In genomic region chr5:57209316-57210040, GRCh38 we compare ENCODE assay signal across 9 cellular contexts. TPM values are rescaled to one million over a fixed set of nuclear protein-coding genes. Genes with fewer than 3 reads are reported as not detected.
DNase-seq lines count a peak whose midpoint lies in the region; ATAC-seq and TF ChIP-seq lines count a peak whose summit lies in the region.
"Had no signal": no experiment of that assay in that cellular context is flagged by ENCODE, and none has a peak within 500 bp of the region (broad histone marks: within the 10 kb centered on the region; RNA-seq: fewer than 3 reads in every experiment).

No MANE protein-coding gene starts in this region.

- H3K4me3 Mint-ChIP-seq in activated naive CD8-positive, alpha-beta T cell treated with anti-CD3 and anti-CD28 coated beads, Interleukin-2, amount 10 ng/mL, durations not matched to agents 7 days and 5 days = no peak overlapping the region

- H3K4me1 Mint-ChIP-seq in activated naive CD8-positive, alpha-beta T cell treated with anti-CD3 and anti-CD28 coated beads, Interleukin-2, amount 10 ng/mL, durations not matched to agents 7 days and 5 days = peaks cover 37% of the 10 kb centered on the region

- H3K4me2 ChIP-seq in mesenchymal stem cell (ENCODE audit: low read length, poor library complexity, severe bottlenecking) (no peak overlapping the region), Karpas-422 (ENCODE audit: low read depth, low read length, poor library complexity, severe bottlenecking) (no peak overlapping the region)

- H3K27me3 Mint-ChIP-seq in activated naive CD8-positive, alpha-beta T cell treated with anti-CD3 and anti-CD28 coated beads, Interleukin-2, amount 10 ng/mL, durations not matched to agents 7 days and 5 days = no peaks in the 10 kb centered on the region

- TF ChIP-seq CTCF in RWPE1 (conservative IDR thresholded peaks at IDR 0.05; ENCODE audit: low read depth) = no peak

- H3K4me1 ChIP-seq in mesenchymal stem cell (ENCODE audit: control insufficient read depth, insufficient read depth, low read depth, low read length) (peaks cover 2% of the 10 kb centered on the region), Karpas-422 (ENCODE audit: low read length) (peaks cover 24% of the 10 kb centered on the region)

- no peak overlapping the region for H2BK12ac ChIP-seq in mesenchymal stem cell (ENCODE audit: low read length in 2 of 2)

- 75% methylated on average over 2 of the region's 2 CpGs for WGBS in mesenchymal stem cell

- H3K36me3 Mint-ChIP-seq in activated naive CD8-positive, alpha-beta T cell treated with anti-CD3 and anti-CD28 coated beads, Interleukin-2, amount 10 ng/mL, durations not matched to agents 7 days and 5 days = peaks cover 25% of the 10 kb centered on the region

- H4K91ac ChIP-seq in mesenchymal stem cell (ENCODE audit: low read length) = no peak overlapping the region

- peaks cover 100% of the 10 kb centered on the region for H3K79me2 ChIP-seq in Karpas-422 (ENCODE audit: low read length)

- H3K9ac ChIP-seq in mesenchymal stem cell (ENCODE audit: low read length) = peak overlapping the region; percentile 3
- H3K9ac ChIP-seq in Karpas-422 (ENCODE audit: low read length) = no peak overlapping the region

- H3K4ac ChIP-seq in mesenchymal stem cell (ENCODE audit: low read depth in 1 of 2, low read length in 2 of 2) = no peak overlapping the region

- H3K9me2 ChIP-seq in Karpas-422 (replicated peaks; ENCODE audit: insufficient read depth, low read length) = no peaks in the 10 kb centered on the region

- no peaks in the 10 kb centered on the region for H3K79me1 ChIP-seq in mesenchymal stem cell (replicated peaks; ENCODE audit: low read length, poor library complexity, severe bottlenecking)

- H3K36me3 ChIP-seq in mesenchymal stem cell (ENCODE audit: control insufficient read depth in 1 of 2, insufficient read depth in 2 of 2, low read depth in 1 of 2, low read length in 2 of 2) = peaks cover 7 to 16% of the 10 kb centered on the region in 2 experiments
- peaks cover under 1% of the 10 kb centered on the region; the same call in 1 of the 2 replicates for H3K36me3 ChIP-seq in Karpas-422 (ENCODE audit: insufficient read depth, low read length)

- no peaks in the 10 kb centered on the region for H3K9me3 Mint-ChIP-seq in activated naive CD8-positive, alpha-beta T cell treated with anti-CD3 and anti-CD28 coated beads, Interleukin-2, amount 10 ng/mL, durations not matched to agents 7 days and 5 days

- H3K23ac ChIP-seq in mesenchymal stem cell (ENCODE audit: low read length in 2 of 2) = no peak overlapping the region

- ATAC-seq in activated naive CD8-positive, alpha-beta T cell treated with anti-CD3 and anti-CD28 coated beads, Interleukin-2, amount 10 ng/mL, durations not matched to agents 7 days and 5 days (ENCODE audit: low read depth) = no peak
- ATAC-seq in GM19467 (IDR thresholded peaks at IDR 0.05; ENCODE audit: unreplicated experiment) = no peak

- no peak overlapping the region for H2AK5ac ChIP-seq in mesenchymal stem cell (ENCODE audit: low read length, severe bottlenecking)

- no peak overlapping the region for H3K4me3 ChIP-seq in mesenchymal stem cell (ENCODE audit: insufficient read depth in 1 of 2, low read depth in 1 of 2, low read length in 2 of 2)
- H3K4me3 ChIP-seq in Karpas-422 (ENCODE audit: low read length) = no peak overlapping the region

- H3K9me3 ChIP-seq in mesenchymal stem cell (ENCODE audit: control insufficient read depth, low read length) = no peaks in the 10 kb centered on the region
- H3K9me3 ChIP-seq in Karpas-422 (ENCODE audit: low read length) = no peaks in the 10 kb centered on the region

- H3K27ac ChIP-seq in mesenchymal stem cell (ENCODE audit: low read length, poor library complexity, severe bottlenecking) (peak overlapping the region; percentile 9), Karpas-422 (ENCODE audit: low read length) (no peak overlapping the region), RWPE1 (no peak overlapping the region)

- POLR2A ChIA-PET in activated naive CD8-positive, alpha-beta T cell treated with anti-CD3 and anti-CD28 coated beads, Interleukin-2, amount 10 ng/mL, durations not matched to agents 7 days and 5 days (lab: Charles Lee) = no interaction called here
- POLR2A ChIA-PET in RWPE1 (lab: Yijun Ruan, JAX; ENCODE audit: low non-redundant PET) = no interaction called here

- no peak overlapping the region for H2BK15ac ChIP-seq in mesenchymal stem cell (ENCODE audit: low read depth, poor library complexity, severe bottlenecking)

- H2BK120ac ChIP-seq in mesenchymal stem cell (ENCODE audit: low read depth, low read length) = no peak overlapping the region

- CTCF ChIA-PET in RWPE1 (lab: Yijun Ruan, JAX) = no interaction called here

- peak overlapping the region; percentile 71 for H3K27ac Mint-ChIP-seq in activated naive CD8-positive, alpha-beta T cell treated with anti-CD3 and anti-CD28 coated beads, Interleukin-2, amount 10 ng/mL, durations not matched to agents 7 days and 5 days

- no peak overlapping the region for H4K8ac ChIP-seq in mesenchymal stem cell (ENCODE audit: low read length)

- DNase-seq in EH (ENCODE audit: low read depth) (peak; percentile 48), M059J (ENCODE audit: low read depth) (peak; percentile 36), mesenchymal stem cell (peak; percentile 33), Karpas-422 (no peak), RWPE1 (ENCODE audit: low spot score) (no peak), D341Med (ENCODE audit: low spot score) (no peak)
- no peak for DNase-seq in activated naive CD8-positive, alpha-beta T cell treated with anti-CD3 and anti-CD28 coated beads, Interleukin-2, amount 10 ng/mL, durations not matched to agents 7 days and 5 days
- DNase-seq: NCI-H1694 had no signal

- H4K20me1 ChIP-seq in Karpas-422 (ENCODE audit: insufficient read depth, low read depth, low read length) = peaks cover 28% of the 10 kb centered on the region

- H3K27me3 ChIP-seq in mesenchymal stem cell (ENCODE audit: control insufficient read depth in 1 of 2, insufficient read depth in 1 of 2, low read length in 2 of 2) (no peaks in the 10 kb centered on the region), Karpas-422 (ENCODE audit: low read length) (no peaks in the 10 kb centered on the region)

- H2AFZ ChIP-seq in mesenchymal stem cell (ENCODE audit: low read depth, low read length) (no peak overlapping the region), Karpas-422 (ENCODE audit: low read length) (no peak overlapping the region)

- no peak overlapping the region for H2BK5ac ChIP-seq in mesenchymal stem cell (ENCODE audit: low read depth, low read length, poor library complexity, severe bottlenecking)

- no peak overlapping the region for H3K18ac ChIP-seq in mesenchymal stem cell (ENCODE audit: low read depth in 1 of 2, low read length in 2 of 2)

- H3K14ac ChIP-seq in mesenchymal stem cell (ENCODE audit: low read length in 2 of 2) = no peak overlapping the region

RNA-seq across cellular contexts. Expression of gene GPBP1, which starts 35.6 kb away (rescaled TPM):
- 70.5 and 76.5 TPM in 2 replicates for total RNA-seq in M059J (2014; rRNA removed; shearing (Covaris generic))
- total RNA-seq in activated naive CD8-positive, alpha-beta T cell treated with anti-CD3 and anti-CD28 coated beads, Interleukin-2, amount 10 ng/mL, durations not matched to agents 7 days and 5 days = 100 to 1,000 TPM; 107 to 112 TPM
- polyA plus RNA-seq in mesenchymal stem cell (2013, experiment 1 of 2) = 35.5 TPM
- 37.4 TPM for polyA plus RNA-seq in mesenchymal stem cell (2013, experiment 2 of 2)
- total RNA-seq in Karpas-422 (2014; rRNA removed; shearing (Covaris generic); ENCODE audit: low replicate concordance) = 67.3 and 69.0 TPM in 2 replicates

Comparison
In these comparisons a context has a peak if more than half of its experiments do, and no peak if none do; other contexts are left out.
1. DNase-seq: peak in EH (single experiment), M059J (single experiment) and mesenchymal stem cell (single experiment); none in activated naive CD8-positive, alpha-beta T cell treated with anti-CD3 and anti-CD28 coated beads, Interleukin-2, amount 10 ng/mL, durations not matched to agents 7 days and 5 days (single experiment), Karpas-422 (single experiment), RWPE1 (single experiment) and D341Med (single experiment).